Comparison of ENCODE assay signal across 26 cellular contexts in the genomic region with DNA sequence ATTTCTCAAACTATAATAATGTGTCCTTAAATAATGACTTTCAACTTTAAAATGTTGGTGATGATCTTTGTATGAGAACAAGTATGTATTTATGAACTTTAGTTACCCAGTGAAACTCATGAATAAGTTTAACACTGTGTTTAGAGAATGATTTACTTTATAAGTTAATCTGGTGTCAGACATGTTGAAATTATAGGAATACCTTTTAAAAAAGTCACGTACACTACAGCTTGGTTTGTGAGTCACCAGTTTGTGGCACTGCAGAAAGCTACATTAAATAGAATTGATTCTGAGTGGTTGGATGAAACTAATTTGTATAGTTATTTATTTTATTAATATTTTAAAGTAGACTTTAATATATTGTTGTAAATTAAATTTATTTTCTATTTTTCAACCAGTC.
A peak's percentile ranks its signal among the peaks of the same experiment; 100 is the strongest.
DNase-seq lines count a peak whose midpoint lies in the region; ATAC-seq and FAIRE-seq lines count a peak whose summit lies in the region.
"Had no signal": no experiment of that assay in that cellular context is flagged by ENCODE, and none has a peak within 500 bp of the region (broad histone marks: within the 10 kb centered on the region; RNA-seq: fewer than 3 reads in every experiment).

No MANE protein-coding gene starts in this region.

- peak; percentile 97 for FAIRE-seq in RCC 7860 (lab: Jason Lieb, UNC)
- FAIRE-seq: GM19239, H54 had no signal

- H3K27me3 ChIP-seq in aorta (ENCODE audit: control insufficient read depth in 1 of 2, insufficient read depth in 2 of 2, low read length in 1 of 2), result no peaks in the 10 kb centered on the region
- H3K27me3 ChIP-seq: BE2C had no signal

- 59 to 61% methylated on average over 1 of the region's 1 CpG for WGBS in aorta, 2 donors

- no peaks in the 10 kb centered on the region for H3K9me3 ChIP-seq in aorta (ENCODE audit: control insufficient read depth, low read length)
- H3K9me3 ChIP-seq: BE2C had no signal

- no peak for ATAC-seq in aorta (ENCODE audit: low FRiP score)
- no peak for ATAC-seq in HG02623 (IDR thresholded peaks at IDR 0.05; ENCODE audit: unreplicated experiment)
- ATAC-seq: Panc1 had no signal

- no peak overlapping the region for H3K27ac ChIP-seq in aorta (ENCODE audit: low read depth in 1 of 2, low read length in 2 of 2)

- DNase-seq in ELR (ENCODE audit: low read depth) (peak; percentile 68), RCC 7860 (ENCODE audit: low spot score) (peak; percentile 75), glomerular visceral epithelial cell (ENCODE audit: extremely low spot score) (peak; percentile 47), aorta (no peak)
- no peak for DNase-seq in activated CD4-positive, alpha-beta T cell treated with anti-CD3 and anti-CD28 coated beads, Interleukin-2, amount 50 U/mL, for 4 hours
- no peak for DNase-seq in activated naive CD4-positive, alpha-beta T cell treated with Interleukin-2 at 50 U/mL for 16 hours
- DNase-seq: BE2C; Calu3; CD8-positive, alpha-beta memory T cell; DMS153; DND-41; KG1; MM.1S; NCI-H1048; NCI-H1417; NCI-H1694 treated with DMSO at 0.1 percent for 48 hours; NCI-H2081 treated with DMSO at 0.1 percent for 48 hours; NCI-H2171; NCI-H226; NCI-H510A; NCI-H69; SHP77 treated with DMSO at 0.1 percent for 48 hours had no signal

- no peaks in the 10 kb centered on the region for H3K36me3 ChIP-seq in aorta (ENCODE audit: control insufficient read depth in 1 of 2, insufficient read depth in 2 of 2, low read length in 1 of 2)
- H3K36me3 ChIP-seq: BE2C had no signal

- H3K4me3 ChIP-seq in aorta (ENCODE audit: low read length in 2 of 2), result no peak overlapping the region

- intact Hi-C loops in aorta (cut with DNase I), result no loop called here

- no peaks in the 10 kb centered on the region for H3K4me1 ChIP-seq in aorta (ENCODE audit: control insufficient read depth in 1 of 2, insufficient read depth in 2 of 2, low read length in 2 of 2)
- H3K4me1 ChIP-seq: BE2C had no signal

Comparison
In these comparisons a context has a peak if more than half of its experiments do, and no peak if none do; other contexts are left out.
1. DNase-seq: peak in ELR (single experiment), RCC 7860 (single experiment) and glomerular visceral epithelial cell (single experiment); none in activated CD4-positive, alpha-beta T cell treated with anti-CD3 and anti-CD28 coated beads, Interleukin-2, amount 50 U/mL, for 4 hours (0 of 2), activated naive CD4-positive, alpha-beta T cell treated with Interleukin-2 at 50 U/mL for 16 hours (single experiment) and aorta (0 of 2).